In genomic region chr12:109888179-109889020, GRCh38 we compare ENCODE assay signal across 8 cellular contexts. TPM values are rescaled to one million over a fixed set of nuclear protein-coding genes. Genes with fewer than 3 reads are reported as not detected.
DNase-seq lines count a peak whose midpoint lies in the region; ATAC-seq and TF ChIP-seq lines count a peak whose summit lies in the region.

No MANE protein-coding gene starts in this region.

- WGBS in transverse colon (ENCODE audit: low coverage in 1 of 2), 2 donors = 31 to 51% methylated on average over 4 to 12 of the region's 12 CpGs

- H3K27ac ChIP-seq in left ventricle myocardium inferior (replicated peaks) (peak overlapping the region; percentile 67), transverse colon (peak overlapping the region; percentile 29 to 57 (median 41))

- H3K36me3 ChIP-seq in left ventricle myocardium inferior (no peaks in the 10 kb centered on the region), transverse colon (no peaks in the 10 kb centered on the region)

- in situ Hi-C loops in transverse colon (cut with MboI; ENCODE audit: low pct_ligation_motif_present in 1 of 4, low pct_unique_long_range_greater_than_20kb in 1 of 4, low sequenced_read_pairs in 3 of 4) = loop anchor here in 1 of 4 donors (10.0 kb wide), 1 partner anchor 84 kb away; no protein-coding TSS in a partner anchor

- peak; percentile 71 for ATAC-seq in activated CD8-positive, alpha-beta T cell treated with anti-CD3 and anti-CD28 coated beads for 36 hours

- no peak for TF ChIP-seq EP300 in transverse colon (IDR thresholded peaks at IDR 0.05; ENCODE audit: low read depth)

- CTCF ChIA-PET in activated CD8-positive, alpha-beta T cell treated with anti-CD3 and anti-CD28 coated beads for 36 hours (lab: Charles Lee) = interaction anchor here (0.8 to 2.6 kb wide), 6 partner anchors 9 to 83 kb away, joined by 3 to 11 read pairs (median 6); partner anchors contain the start of gene TCHP

- H3K27me3 ChIP-seq in left ventricle myocardium inferior (ENCODE audit: low read depth) = no peaks in the 10 kb centered on the region
- no peaks in the 10 kb centered on the region for H3K27me3 ChIP-seq in transverse colon

- POLR2A ChIA-PET in activated CD8-positive, alpha-beta T cell treated with anti-CD3 and anti-CD28 coated beads for 36 hours (lab: Charles Lee) = interaction anchor here (1.4 to 3.0 kb wide), 2 partner anchors 12 to 16 kb away, joined by 7 to 19 read pairs; partner anchors contain the start of gene TCHP

- no peak overlapping the region for H3K4me3 ChIP-seq in left ventricle myocardium inferior
- no peak overlapping the region for H3K4me3 ChIP-seq in transverse colon

- H3K9me3 ChIP-seq in left ventricle myocardium inferior (replicated peaks) = no peaks in the 10 kb centered on the region
- no peaks in the 10 kb centered on the region for H3K9me3 ChIP-seq in transverse colon

- H3K4me1 Mint-ChIP-seq in activated CD8-positive, alpha-beta T cell treated with anti-CD3 and anti-CD28 coated beads for 36 hours (ENCODE audit: low read depth) = peaks cover 36% of the 10 kb centered on the region

- H3K4me3 Mint-ChIP-seq in activated CD8-positive, alpha-beta T cell treated with anti-CD3 and anti-CD28 coated beads for 36 hours = peak overlapping the region; percentile 46

- peaks cover 18% of the 10 kb centered on the region for H3K4me1 ChIP-seq in left ventricle myocardium inferior
- H3K4me1 ChIP-seq in transverse colon = peaks cover 0 to 9% (median 4%) of the 10 kb centered on the region in 4 donors

- H3K27ac Mint-ChIP-seq in activated CD8-positive, alpha-beta T cell treated with anti-CD3 and anti-CD28 coated beads for 36 hours = peak overlapping the region; percentile 90

- no peak for TF ChIP-seq CTCF in activated CD8-positive, alpha-beta T cell treated with anti-CD3 and anti-CD28 coated beads for 36 hours (IDR thresholded peaks at IDR 0.05)
- TF ChIP-seq CTCF in left ventricle myocardium inferior (IDR thresholded peaks at IDR 0.05; ENCODE audit: borderline replicate concordance) (no peak), transverse colon (IDR thresholded peaks at IDR 0.05) (no peak)

- no peaks in the 10 kb centered on the region for H3K36me3 Mint-ChIP-seq in activated CD8-positive, alpha-beta T cell treated with anti-CD3 and anti-CD28 coated beads for 36 hours (ENCODE audit: low read depth)

- intact Hi-C loops in activated CD8-positive, alpha-beta T cell treated with anti-CD3 and anti-CD28 coated beads for 36 hours (cut with micrococcal nuclease) = no loop called here
- intact Hi-C loops in left ventricle myocardium inferior (cut with micrococcal nuclease) (no loop called here), transverse colon (cut with DNase I; ENCODE audit: low total_unique reads) (no loop called here)

- H3K27me3 Mint-ChIP-seq in activated CD8-positive, alpha-beta T cell treated with anti-CD3 and anti-CD28 coated beads for 36 hours = no peaks in the 10 kb centered on the region

- TF ChIP-seq POLR2A in transverse colon (IDR thresholded peaks at IDR 0.05) = no peak

- no peaks in the 10 kb centered on the region for H3K9me3 Mint-ChIP-seq in activated CD8-positive, alpha-beta T cell treated with anti-CD3 and anti-CD28 coated beads for 36 hours

- DNase-seq in AG08396 (ENCODE audit: low spot score) (peak; percentile 82), HPDE6-E6E7 (ENCODE audit: extremely low spot score) (peak; percentile 83), left ventricle myocardium inferior (no peak), transverse colon (no peak), NCI-H524 treated with DMSO at 0.1 percent for 48 hours (lab: John Stamatoyannopoulos, UW) (no peak), COLO668 (lab: John Stamatoyannopoulos, UW; ENCODE audit: unreplicated experiment) (no peak), NCI-H748 treated with DMSO at 0.1 percent for 48 hours (lab: John Stamatoyannopoulos, UW) (no peak)
- peak; percentile 44 for DNase-seq in activated CD8-positive, alpha-beta T cell treated with anti-CD3 and anti-CD28 coated beads for 36 hours

RNA-seq across cellular contexts. Expression of gene GLTP, which starts 8.1 kb away (rescaled TPM):
- 10 to 100 TPM; 19.9 to 21.2 TPM for total RNA-seq in activated CD8-positive, alpha-beta T cell treated with anti-CD3 and anti-CD28 coated beads for 36 hours
- total RNA-seq in left ventricle myocardium inferior = 20.0 TPM
- 100 to 1,000 TPM in 3 of 4 donors, 10 to 100 TPM in 1; 35.6 to 287 (median 167) TPM for total RNA-seq in transverse colon

RNA-seq across cellular contexts. Expression of gene TCHP, which starts 11.7 kb away (rescaled TPM):
- total RNA-seq in activated CD8-positive, alpha-beta T cell treated with anti-CD3 and anti-CD28 coated beads for 36 hours = 10 to 100 TPM; 19.9 to 21.0 TPM
- total RNA-seq in left ventricle myocardium inferior (10.4 TPM), transverse colon (10 to 100 TPM; 27.5 to 54.7 (median 30.7) TPM)

RNA-seq across cellular contexts. Expression of gene TRPV4, which starts 55.2 kb away (rescaled TPM):
- total RNA-seq in activated CD8-positive, alpha-beta T cell treated with anti-CD3 and anti-CD28 coated beads for 36 hours = not detected
- total RNA-seq in left ventricle myocardium inferior (0.33 TPM), transverse colon (under 1 TPM in 1 of 4 donors, not detected in 3; 0.27 TPM)

Comparison
In these comparisons a context has a peak if more than half of its experiments do, and no peak if none do; other contexts are left out.
1. DNase-seq: peak in AG08396 (single experiment), HPDE6-E6E7 (single experiment) and activated CD8-positive, alpha-beta T cell treated with anti-CD3 and anti-CD28 coated beads for 36 hours (single experiment); none in left ventricle myocardium inferior (single experiment), transverse colon (single experiment), NCI-H524 treated with DMSO at 0.1 percent for 48 hours (single experiment), COLO668 (single experiment) and NCI-H748 treated with DMSO at 0.1 percent for 48 hours (single experiment).